Comparison of ENCODE assay signal across 30 cellular contexts in the genomic region with DNA sequence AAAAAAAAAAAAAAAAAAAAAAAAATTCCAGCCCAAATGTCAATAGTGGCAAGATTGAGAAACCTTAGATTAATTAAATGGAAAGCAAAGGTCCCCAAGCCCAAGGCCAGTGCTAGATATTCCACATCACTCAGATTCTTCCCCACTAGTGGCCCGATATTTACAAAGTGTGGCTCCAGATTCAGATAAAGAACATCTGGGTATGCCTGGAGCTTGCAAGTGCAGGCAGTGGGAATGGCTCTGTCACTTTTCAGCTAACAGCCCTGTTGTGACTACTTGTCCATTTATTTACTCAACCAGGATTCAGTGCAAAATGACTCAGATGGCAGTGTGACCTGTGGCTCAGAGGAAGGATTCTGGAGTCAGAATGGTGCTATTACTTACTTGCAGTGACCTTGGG. TPM values are rescaled to one million over a fixed set of nuclear protein-coding genes. Genes with fewer than 3 reads are reported as not detected.
"Had no signal": no experiment of that assay in that cellular context is flagged by ENCODE, and none has a peak within 500 bp of the region (broad histone marks: within the 10 kb centered on the region; RNA-seq: fewer than 3 reads in every experiment).

No MANE protein-coding gene starts in this region.

- H3K27ac ChIP-seq: ascending aorta, gastroesophageal sphincter, skin epidermis, thyroid gland, uterus, VCaP had no signal

- H3K27me3 ChIP-seq: ascending aorta, thyroid gland, uterus had no signal

- DNase-seq: activated CD4-positive, alpha-beta T cell treated with anti-CD3 and anti-CD28 coated beads for 4 hours; activated CD4-positive, alpha-beta T cell treated with anti-CD3 and anti-CD28 coated beads, Interleukin-2, amount 50 U/mL, for 48 hours; activated CD8-positive, alpha-beta memory T cell treated with anti-CD3 and anti-CD28 coated beads, Interleukin-2, amount 50 U/mL, for 4 hours; activated effector memory CD4-positive, alpha-beta T cell treated with anti-CD3 and anti-CD28 coated beads, Interleukin-2, amount 50 U/mL, for 16 hours; activated naive CD4-positive, alpha-beta T cell treated with anti-CD3 and anti-CD28 coated beads for 36 hours; activated naive CD8-positive, alpha-beta T cell treated with anti-CD3 and anti-CD28 coated beads for 36 hours; activated T-cell treated with anti-CD3 and anti-CD28 coated beads, Interleukin-2, amount 50 U/mL, for 1 hour; caudate nucleus; cortex of kidney; effector memory CD8-positive, alpha-beta T cell; erythroblast; hippocampal formation; left cardiac atrium; midbrain; naive thymus-derived CD8-positive, alpha-beta T cell; posterior cingulate gyrus; right cardiac atrium; stimulated activated CD4-positive, alpha-beta T cell treated with anti-CD3 and anti-CD28 coated beads, Interleukin-12 subunit alpha, Interleukin-12 subunit beta, amount 100 ng/mL, for 4 hours; stimulated activated CD4-positive, alpha-beta T cell treated with anti-CD3 and anti-CD28 coated beads, Interleukin-4, amount 100 ng/mL, for 1 hour; stimulated activated naive CD8-positive, alpha-beta T cell treated with anti-CD3 and anti-CD28 coated beads, Interleukin-15, amount 100 ng/mL, for 72 hours; T-helper 1 cell; thyroid gland; uterus had no signal

- ATAC-seq: effector memory CD8-positive, alpha-beta T cell; gastroesophageal sphincter; left cardiac atrium; naive thymus-derived CD8-positive, alpha-beta T cell; right cardiac atrium; stimulated activated naive CD8-positive, alpha-beta T cell treated with anti-CD3 and anti-CD28 coated beads, Interleukin-15, amount 100 ng/mL, for 72 hours had no signal

- H3K4me3 ChIP-seq: ascending aorta, gastroesophageal sphincter, skin epidermis, thyroid gland, uterus had no signal

- H3K4me1 ChIP-seq: ascending aorta, gastroesophageal sphincter, thyroid gland, uterus had no signal

- H3K36me3 ChIP-seq: ascending aorta, gastroesophageal sphincter, thyroid gland, uterus had no signal

- H3K9me3 ChIP-seq: ascending aorta, gastroesophageal sphincter, thyroid gland, uterus had no signal

- FAIRE-seq: keratinocyte had no signal

RNA-seq across cellular contexts. Expression of gene KCNB1, which starts 8.2 kb away (rescaled TPM):
- total RNA-seq: activated CD8-positive, alpha-beta memory T cell treated with anti-CD3 and anti-CD28 coated beads for 36 hours; activated naive CD4-positive, alpha-beta T cell treated with anti-CD3 and anti-CD28 coated beads for 36 hours; activated naive CD8-positive, alpha-beta T cell treated with anti-CD3 and anti-CD28 coated beads for 36 hours; ascending aorta; fibroblast of villous mesenchyme had no signal
- polyA plus RNA-seq: keratinocyte; naive thymus-derived CD8-positive, alpha-beta T cell had no signal
